17 cellular contexts compared by ENCODE assay signal in genomic region chr3:12221663-12222062, GRCh38.
DNase-seq lines count a peak whose midpoint lies in the region; ATAC-seq, FAIRE-seq and TF ChIP-seq lines count a peak whose summit lies in the region.
"Had no signal": no experiment of that assay in that cellular context is flagged by ENCODE, and none has a peak within 500 bp of the region (broad histone marks: within the 10 kb centered on the region; RNA-seq: fewer than 3 reads in every experiment).

No MANE protein-coding gene starts in this region.

- peaks cover 23% of the 10 kb centered on the region for H3K4me1 ChIP-seq in A549

- FAIRE-seq in A549 (lab: Jason Lieb, UNC), result no peak
- FAIRE-seq: D721Med had no signal

- TF ChIP-seq EP300 in A549 (IDR thresholded peaks at IDR 0.05), result no peak

- no peak overlapping the region for H3K4me3 ChIP-seq in A549
- H3K4me3 ChIP-seq in MG63, result no peak overlapping the region

- peak overlapping the region in 1 of 2 experiments; percentile 13; a peak in 3 of 6 replicates for H3K27ac ChIP-seq in A549
- H3K27ac ChIP-seq: RWPE1 had no signal

- no peak for TF ChIP-seq POLR2A in A549 (IDR thresholded peaks at IDR 0.05; ENCODE audit: low read length)

- no peaks in the 10 kb centered on the region for H3K36me3 ChIP-seq in MG63

- TF ChIP-seq CTCF in A549 (IDR thresholded peaks at IDR 0.05), result no peak

- POLR2A ChIA-PET in A549 (lab: Yijun Ruan, JAX), result no interaction called here

- CTCF ChIA-PET in A549 (lab: Yijun Ruan, JAX), result interaction anchor here (0.9 to 2.4 kb wide), 5 partner anchors 12 to 46 kb away, joined by 3 to 9 read pairs (median 5); no protein-coding TSS in a partner anchor

- 40% methylated on average over 2 of the region's 2 CpGs for WGBS in A549 (ENCODE audit: missing lambda C conversion rate)

- H3K4me2 ChIP-seq in A549, result peak overlapping the region; percentile 56

- TF ChIP-seq RAD21 in A549 (conservative IDR thresholded peaks at IDR 0.05 in 1 of 2, IDR thresholded peaks at IDR 0.05 in 1 of 2), result no peak

- peaks cover 6% of the 10 kb centered on the region; the same call in 1 of the 3 replicates for H3K9me3 ChIP-seq in A549
- no peaks in the 10 kb centered on the region for H3K9me3 ChIP-seq in MG63

- ATAC-seq in A549 (peak in 1 of 2 experiments; percentile 48; a peak in 1 of 6 replicates), HG03469 (IDR thresholded peaks at IDR 0.05; ENCODE audit: unreplicated experiment) (no peak)

- DNase-seq in A549 (ENCODE audit: low read depth in 1 of 2, low spot score in 1 of 2) (peak; percentile 29 to 33), DMS53 treated with DMSO at 0.1 percent for 48 hours (lab: John Stamatoyannopoulos, UW; ENCODE audit: unreplicated experiment) (peak; percentile 34), SW480 (ENCODE audit: low spot score) (peak; percentile 64), left kidney (ENCODE audit: low read depth, low spot score) (peak; percentile 49), mesenteric fat pad (ENCODE audit: low spot score) (no peak), GM19238 (ENCODE audit: insufficient read length, low spot score) (no peak), MG63 (no peak)
- DNase-seq: CD4-positive, alpha-beta memory T cell; DMS79 treated with DMSO at 0.1 percent for 48 hours; HCEC 1CT; Kasumi-1; NCI-H1105; NCI-H2081 treated with DMSO at 0.1 percent for 48 hours; NCI-H774 had no signal

- no peaks in the 10 kb centered on the region for H3K27me3 ChIP-seq in MG63

TF ChIP-seq in A549, 52 proteins besides CTCF, POLR2A, EP300 and RAD21:
- TF ChIP-seq, protein P1, sequence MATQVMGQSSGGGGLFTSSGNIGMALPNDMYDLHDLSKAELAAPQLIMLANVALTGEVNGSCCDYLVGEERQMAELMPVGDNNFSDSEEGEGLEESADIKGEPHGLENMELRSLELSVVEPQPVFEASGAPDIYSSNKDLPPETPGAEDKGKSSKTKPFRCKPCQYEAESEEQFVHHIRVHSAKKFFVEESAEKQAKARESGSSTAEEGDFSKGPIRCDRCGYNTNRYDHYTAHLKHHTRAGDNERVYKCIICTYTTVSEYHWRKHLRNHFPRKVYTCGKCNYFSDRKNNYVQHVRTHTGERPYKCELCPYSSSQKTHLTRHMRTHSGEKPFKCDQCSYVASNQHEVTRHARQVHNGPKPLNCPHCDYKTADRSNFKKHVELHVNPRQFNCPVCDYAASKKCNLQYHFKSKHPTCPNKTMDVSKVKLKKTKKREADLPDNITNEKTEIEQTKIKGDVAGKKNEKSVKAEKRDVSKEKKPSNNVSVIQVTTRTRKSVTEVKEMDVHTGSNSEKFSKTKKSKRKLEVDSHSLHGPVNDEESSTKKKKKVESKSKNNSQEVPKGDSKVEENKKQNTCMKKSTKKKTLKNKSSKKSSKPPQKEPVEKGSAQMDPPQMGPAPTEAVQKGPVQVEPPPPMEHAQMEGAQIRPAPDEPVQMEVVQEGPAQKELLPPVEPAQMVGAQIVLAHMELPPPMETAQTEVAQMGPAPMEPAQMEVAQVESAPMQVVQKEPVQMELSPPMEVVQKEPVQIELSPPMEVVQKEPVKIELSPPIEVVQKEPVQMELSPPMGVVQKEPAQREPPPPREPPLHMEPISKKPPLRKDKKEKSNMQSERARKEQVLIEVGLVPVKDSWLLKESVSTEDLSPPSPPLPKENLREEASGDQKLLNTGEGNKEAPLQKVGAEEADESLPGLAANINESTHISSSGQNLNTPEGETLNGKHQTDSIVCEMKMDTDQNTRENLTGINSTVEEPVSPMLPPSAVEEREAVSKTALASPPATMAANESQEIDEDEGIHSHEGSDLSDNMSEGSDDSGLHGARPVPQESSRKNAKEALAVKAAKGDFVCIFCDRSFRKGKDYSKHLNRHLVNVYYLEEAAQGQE (IDR thresholded peaks at IDR 0.05), result no peak
- no peak for TF ChIP-seq CBX2 (IDR thresholded peaks at IDR 0.05; ENCODE audit: borderline replicate concordance, low read depth)
- no peak for TF ChIP-seq ZNF302 (CRISPR knock-in tag; IDR thresholded peaks at IDR 0.05)
- TF ChIP-seq HES2 (IDR thresholded peaks at IDR 0.05), result no peak
- TF ChIP-seq, protein P2, sequence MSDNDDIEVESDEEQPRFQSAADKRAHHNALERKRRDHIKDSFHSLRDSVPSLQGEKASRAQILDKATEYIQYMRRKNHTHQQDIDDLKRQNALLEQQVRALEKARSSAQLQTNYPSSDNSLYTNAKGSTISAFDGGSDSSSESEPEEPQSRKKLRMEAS (IDR thresholded peaks at IDR 0.05), result no peak
- no peak for TF ChIP-seq JUN (IDR thresholded peaks at IDR 0.05)
- no peak for TF ChIP-seq HEYL (CRISPR knock-in tag; IDR thresholded peaks at IDR 0.05)
- TF ChIP-seq ZFP36 (IDR thresholded peaks at IDR 0.05; ENCODE audit: borderline replicate concordance, partially characterized antibody), result no peak
- TF ChIP-seq EHF (CRISPR knock-in tag; IDR thresholded peaks at IDR 0.05), result no peak
- TF ChIP-seq FOSB (CRISPR knock-in tag; IDR thresholded peaks at IDR 0.05), result no peak
- TF ChIP-seq KDM1A (IDR thresholded peaks at IDR 0.05; ENCODE audit: low read depth), result no peak
- no peak for TF ChIP-seq MAFK (IDR thresholded peaks at IDR 0.05; ENCODE audit: partially characterized antibody)
- no peak for TF ChIP-seq RFX5 (IDR thresholded peaks at IDR 0.05)

Comparison
In these comparisons a context has a peak if more than half of its experiments do, and no peak if none do; other contexts are left out.
1. DNase-seq: peak in A549 (2 of 2), DMS53 treated with DMSO at 0.1 percent for 48 hours (single experiment), SW480 (single experiment) and left kidney (single experiment); none in mesenteric fat pad (single experiment), GM19238 (single experiment) and MG63 (single experiment).